In genomic region chr9:97438666-97439065, GRCh38 we compare ENCODE assay signal across 19 cellular contexts.
"Had no signal": no experiment of that assay in that cellular context is flagged by ENCODE, and none has a peak within 500 bp of the region (broad histone marks: within the 10 kb centered on the region; RNA-seq: fewer than 3 reads in every experiment).

No MANE protein-coding gene starts in this region.

- H3K27me3 Mint-ChIP-seq: activated CD4-positive, alpha-beta memory T cell treated with anti-CD3 and anti-CD28 coated beads for 36 hours; stimulated activated naive CD8-positive, alpha-beta T cell treated with anti-CD3 and anti-CD28 coated beads, Interleukin-15, amount 100 ng/mL, for 72 hours had no signal

- H3K9me3 Mint-ChIP-seq: activated CD4-positive, alpha-beta memory T cell treated with anti-CD3 and anti-CD28 coated beads for 36 hours; activated naive CD4-positive, alpha-beta T cell treated with anti-CD3 and anti-CD28 coated beads for 36 hours; activated T-cell treated with anti-CD3 and anti-CD28 coated beads, Interleukin-2, amount 50 U/mL, for 72 hours; endodermal cell; nephron progenitor cell; stimulated activated effector memory CD8-positive, alpha-beta T cell treated with anti-CD3 and anti-CD28 coated beads, Interleukin-12 subunit alpha, Interleukin-12 subunit beta, amount 100 ng/mL, for 72 hours; stimulated activated naive CD8-positive, alpha-beta T cell treated with anti-CD3 and anti-CD28 coated beads, Interleukin-15, amount 100 ng/mL, for 72 hours had no signal

- H3K27ac Mint-ChIP-seq: activated CD4-positive, alpha-beta memory T cell treated with anti-CD3 and anti-CD28 coated beads for 36 hours; activated naive CD4-positive, alpha-beta T cell treated with anti-CD3 and anti-CD28 coated beads for 36 hours; activated T-cell treated with anti-CD3 and anti-CD28 coated beads, Interleukin-2, amount 50 U/mL, for 72 hours; endodermal cell; nephron progenitor cell; stimulated activated effector memory CD8-positive, alpha-beta T cell treated with anti-CD3 and anti-CD28 coated beads, Interleukin-12 subunit alpha, Interleukin-12 subunit beta, amount 100 ng/mL, for 72 hours; stimulated activated naive CD8-positive, alpha-beta T cell treated with anti-CD3 and anti-CD28 coated beads, Interleukin-15, amount 100 ng/mL, for 72 hours had no signal

- H3K27me3 ChIP-seq: heart left ventricle, pancreas, tibial artery had no signal

- FAIRE-seq: pancreas had no signal

- H3K4me3 Mint-ChIP-seq: activated CD4-positive, alpha-beta memory T cell treated with anti-CD3 and anti-CD28 coated beads for 36 hours; activated naive CD4-positive, alpha-beta T cell treated with anti-CD3 and anti-CD28 coated beads for 36 hours; activated T-cell treated with anti-CD3 and anti-CD28 coated beads, Interleukin-2, amount 50 U/mL, for 72 hours; endodermal cell; nephron progenitor cell; stimulated activated effector memory CD8-positive, alpha-beta T cell treated with anti-CD3 and anti-CD28 coated beads, Interleukin-12 subunit alpha, Interleukin-12 subunit beta, amount 100 ng/mL, for 72 hours; stimulated activated naive CD8-positive, alpha-beta T cell treated with anti-CD3 and anti-CD28 coated beads, Interleukin-15, amount 100 ng/mL, for 72 hours had no signal

- DNase-seq: activated CD4-positive, alpha-beta memory T cell treated with anti-CD3 and anti-CD28 coated beads for 36 hours; activated CD4-positive, alpha-beta T cell treated with anti-CD3 and anti-CD28 coated beads for 48 hours; activated effector memory CD4-positive, alpha-beta T cell treated with Interleukin-2 at 50 U/mL for 16 hours; activated naive CD4-positive, alpha-beta T cell treated with anti-CD3 and anti-CD28 coated beads for 36 hours; activated T-cell treated with anti-CD3 and anti-CD28 coated beads, Interleukin-2, amount 50 U/mL, for 72 hours; anterior cingulate cortex; cortex of kidney; endodermal cell; heart left ventricle; islet precursor cell; left cardiac atrium; mesenchymal stem cell; nephron progenitor cell; pancreas; right cardiac atrium; stimulated activated CD4-positive, alpha-beta T cell treated with anti-CD3 and anti-CD28 coated beads, Interleukin-2, amount 100 ng/mL, for 24 hours; stimulated activated naive CD8-positive, alpha-beta T cell treated with anti-CD3 and anti-CD28 coated beads, Interleukin-15, amount 100 ng/mL, for 72 hours; tibial artery had no signal

- H3K27ac ChIP-seq: heart left ventricle, pancreas, tibial artery had no signal

- H3K36me3 ChIP-seq: pancreas had no signal

- H3K4me1 ChIP-seq: heart left ventricle, tibial artery had no signal

- H3K4me1 Mint-ChIP-seq: nephron progenitor cell; stimulated activated effector memory CD8-positive, alpha-beta T cell treated with anti-CD3 and anti-CD28 coated beads, Interleukin-12 subunit alpha, Interleukin-12 subunit beta, amount 100 ng/mL, for 72 hours; stimulated activated naive CD8-positive, alpha-beta T cell treated with anti-CD3 and anti-CD28 coated beads, Interleukin-15, amount 100 ng/mL, for 72 hours had no signal

- H3K9me3 ChIP-seq: heart left ventricle, pancreas, tibial artery had no signal

- H3K4me3 ChIP-seq: heart left ventricle, pancreas, tibial artery had no signal
